In genomic region chr10:132518572-132519381, GRCh38 we compare ENCODE assay signal across 9 cellular contexts. TPM values are rescaled to one million over a fixed set of nuclear protein-coding genes. Genes with fewer than 3 reads are reported as not detected.
DNase-seq lines count a peak whose midpoint lies in the region; ATAC-seq and TF ChIP-seq lines count a peak whose summit lies in the region.
"Had no signal": no experiment of that assay in that cellular context is flagged by ENCODE, and none has a peak within 500 bp of the region (broad histone marks: within the 10 kb centered on the region; RNA-seq: fewer than 3 reads in every experiment).

No MANE protein-coding gene starts in this region.

- H4K20me1 ChIP-seq in BLaER1 treated with 17β-estradiol and CSF1 and Interleukin-3, amounts not matched to agents 10 nM and 100 nM, result peaks cover 0 to 38% (median 0%) of the 10 kb centered on the region in 11 experiments; a peak in 4 of 22 replicates

- TF ChIP-seq CTCF in colonic mucosa (IDR thresholded peaks at IDR 0.05), result no peak

- H3K4me1 ChIP-seq in BLaER1 treated with 17β-estradiol and CSF1 and Interleukin-3, amounts not matched to agents 10 nM and 100 nM, result peaks cover 60 to 78% (median 75%) of the 10 kb centered on the region in 10 experiments
- H3K4me1 ChIP-seq in colonic mucosa, result peaks cover 17% of the 10 kb centered on the region

- H3K9me3 ChIP-seq in BLaER1 treated with 17β-estradiol and CSF1 and Interleukin-3, amounts not matched to agents 10 nM and 100 nM (replicated peaks in 1 of 11), result no peaks in the 10 kb centered on the region
- H3K9me3 ChIP-seq in colonic mucosa, result no peaks in the 10 kb centered on the region

- DNase-seq in LoVo (ENCODE audit: low spot score) (peak; percentile 16), colonic mucosa (peak; percentile 93), mesenteric fat pad (ENCODE audit: low spot score) (peak; percentile 89), nucleus accumbens (lab: John Stamatoyannopoulos, UW) (no peak), GM03348 (ENCODE audit: low spot score) (no peak), putamen (ENCODE audit: low spot score) (no peak)
- DNase-seq: stimulated activated CD4-positive, alpha-beta T cell treated with anti-CD3 and anti-CD28 coated beads, Interleukin-4, amount 100 ng/mL, for 4 hours had no signal

- intact Hi-C loops in colonic mucosa (cut with DNase I), result no loop called here

- no peak overlapping the region; a peak in 1 of 22 replicates for H3K27ac ChIP-seq in BLaER1 treated with 17β-estradiol and CSF1 and Interleukin-3, amounts not matched to agents 10 nM and 100 nM
- no peak overlapping the region for H3K27ac ChIP-seq in colonic mucosa

- no peaks in the 10 kb centered on the region for H3K36me3 ChIP-seq in BLaER1 treated with 17β-estradiol and CSF1 and Interleukin-3, amounts not matched to agents 10 nM and 100 nM
- H3K36me3 ChIP-seq in colonic mucosa, result no peaks in the 10 kb centered on the region

- no peak overlapping the region for H3K4me3 ChIP-seq in BLaER1 treated with 17β-estradiol and CSF1 and Interleukin-3, amounts not matched to agents 10 nM and 100 nM
- H3K4me3 ChIP-seq in colonic mucosa, result peak overlapping the region; percentile 15

- peaks cover 0 to 50% (median 0%) of the 10 kb centered on the region in 11 experiments; a peak in 4 of 22 replicates for H3K27me3 ChIP-seq in BLaER1 treated with 17β-estradiol and CSF1 and Interleukin-3, amounts not matched to agents 10 nM and 100 nM
- H3K27me3 ChIP-seq in colonic mucosa, result no peaks in the 10 kb centered on the region

- ATAC-seq in HG02938 (IDR thresholded peaks at IDR 0.05; ENCODE audit: unreplicated experiment), result no peak

- no peak overlapping the region for H3K9ac ChIP-seq in BLaER1 treated with 17β-estradiol and CSF1 and Interleukin-3, amounts not matched to agents 10 nM and 100 nM
- peak overlapping the region in 1 of 2 donors; percentile 73 for H3K9ac ChIP-seq in colonic mucosa (ENCODE audit: low read depth in 2 of 2, low read length in 2 of 2)

- peak overlapping the region; percentile 79 to 98 (median 95); a peak in 21 of 22 replicates for H3K4me2 ChIP-seq in BLaER1 treated with 17β-estradiol and CSF1 and Interleukin-3, amounts not matched to agents 10 nM and 100 nM

RNA-seq across cellular contexts. Expression of gene INPP5A, which starts 18.8 kb away (rescaled TPM):
- total RNA-seq in colonic mucosa (10 to 100 TPM; 29.9 to 41.5 TPM), mesenteric fat pad (30.5 TPM)

Comparison
In these comparisons a context has a peak if more than half of its experiments do, and no peak if none do; other contexts are left out.
1. DNase-seq: peak in LoVo (single experiment), colonic mucosa (single experiment) and mesenteric fat pad (single experiment); none in nucleus accumbens (0 of 56), GM03348 (single experiment) and putamen (single experiment).